In genomic region chr4:10811992-10812391, GRCh38 we compare ENCODE assay signal across 26 cellular contexts.
"Had no signal": no experiment of that assay in that cellular context is flagged by ENCODE, and none has a peak within 500 bp of the region (broad histone marks: within the 10 kb centered on the region; RNA-seq: fewer than 3 reads in every experiment).

No MANE protein-coding gene starts in this region.

- ATAC-seq: gastrocnemius medialis; left lobe of liver; mucosa of descending colon; natural killer cell treated with Interleukin-12 subunit alpha and Interleukin-12 subunit beta and Interleukin-15 and Interleukin-18, amount 100 ng/mL, for 72 hours; right cardiac atrium; stimulated activated effector memory CD8-positive, alpha-beta T cell treated with anti-CD3 and anti-CD28 coated beads, Interleukin-12 subunit alpha, Interleukin-12 subunit beta, amount 100 ng/mL, for 72 hours had no signal

- H3K4me3 ChIP-seq: dorsolateral prefrontal cortex, gastrocnemius medialis, lung, mucosa of descending colon, neural progenitor cell, skin epidermis, stomach, thyroid gland, vagina had no signal

- H3K27ac ChIP-seq: dorsolateral prefrontal cortex, gastrocnemius medialis, neural progenitor cell, parathyroid adenoma, skin epidermis, stomach, thyroid gland, vagina had no signal

- DNase-seq: dorsolateral prefrontal cortex; effector CD4-positive, alpha-beta T cell; foreskin fibroblast; gastrocnemius medialis; head of caudate nucleus; mucosa of descending colon; naive B cell; right cardiac atrium; stimulated activated CD4-positive, alpha-beta T cell treated with anti-CD3 and anti-CD28 coated beads, Interleukin-15, amount 100 ng/mL, for 24 hours; stimulated activated CD4-positive, alpha-beta T cell treated with anti-CD3 and anti-CD28 coated beads, Interleukin-4, amount 100 ng/mL, for 1 hour; stimulated activated naive CD4-positive, alpha-beta T cell treated with Interleukin-2 at 50 U/mL for 16 hours; stomach; thyroid gland; trophoblast cell had no signal

- H3K36me3 Mint-ChIP-seq: memory B cell; naive B cell; natural killer cell treated with Interleukin-12 subunit alpha and Interleukin-12 subunit beta and Interleukin-15 and Interleukin-18, amount 100 ng/mL, for 72 hours; neural progenitor cell; stimulated activated effector memory CD8-positive, alpha-beta T cell treated with anti-CD3 and anti-CD28 coated beads, Interleukin-12 subunit alpha, Interleukin-12 subunit beta, amount 100 ng/mL, for 72 hours had no signal

- H3K27me3 ChIP-seq: dorsolateral prefrontal cortex, gastrocnemius medialis, neural progenitor cell, stomach, thyroid gland, vagina had no signal

- H3K4me2 ChIP-seq: neural progenitor cell had no signal

- H3K27ac Mint-ChIP-seq: memory B cell; natural killer cell treated with Interleukin-12 subunit alpha and Interleukin-12 subunit beta and Interleukin-15 and Interleukin-18, amount 100 ng/mL, for 72 hours; neural progenitor cell; progenitor cell of endocrine pancreas; stimulated activated effector memory CD8-positive, alpha-beta T cell treated with anti-CD3 and anti-CD28 coated beads, Interleukin-12 subunit alpha, Interleukin-12 subunit beta, amount 100 ng/mL, for 72 hours had no signal

- H2AFZ ChIP-seq: neural progenitor cell, parathyroid adenoma had no signal

- H3K4me1 ChIP-seq: gastrocnemius medialis, neural progenitor cell, parathyroid adenoma, stomach, thyroid gland, vagina had no signal

- FAIRE-seq: colon, keratinocyte had no signal

- H3K9ac ChIP-seq: neural progenitor cell, parathyroid adenoma had no signal

- H3K36me3 ChIP-seq: gastrocnemius medialis, neural progenitor cell, stomach, thyroid gland, vagina had no signal

- H3K9me3 ChIP-seq: gastrocnemius medialis, mucosa of descending colon, thyroid gland, vagina had no signal

- H3K9me3 Mint-ChIP-seq: natural killer cell treated with Interleukin-12 subunit alpha and Interleukin-12 subunit beta and Interleukin-15 and Interleukin-18, amount 100 ng/mL, for 72 hours had no signal

- H3K4me1 Mint-ChIP-seq: neural progenitor cell had no signal

- H3K4me3 Mint-ChIP-seq: memory B cell; naive B cell; natural killer cell treated with Interleukin-12 subunit alpha and Interleukin-12 subunit beta and Interleukin-15 and Interleukin-18, amount 100 ng/mL, for 72 hours; neural progenitor cell; stimulated activated effector memory CD8-positive, alpha-beta T cell treated with anti-CD3 and anti-CD28 coated beads, Interleukin-12 subunit alpha, Interleukin-12 subunit beta, amount 100 ng/mL, for 72 hours had no signal

- H3K79me2 ChIP-seq: parathyroid adenoma had no signal

- H3K27me3 Mint-ChIP-seq: memory B cell; natural killer cell treated with Interleukin-12 subunit alpha and Interleukin-12 subunit beta and Interleukin-15 and Interleukin-18, amount 100 ng/mL, for 72 hours; progenitor cell of endocrine pancreas had no signal
